In the genomic region with DNA sequence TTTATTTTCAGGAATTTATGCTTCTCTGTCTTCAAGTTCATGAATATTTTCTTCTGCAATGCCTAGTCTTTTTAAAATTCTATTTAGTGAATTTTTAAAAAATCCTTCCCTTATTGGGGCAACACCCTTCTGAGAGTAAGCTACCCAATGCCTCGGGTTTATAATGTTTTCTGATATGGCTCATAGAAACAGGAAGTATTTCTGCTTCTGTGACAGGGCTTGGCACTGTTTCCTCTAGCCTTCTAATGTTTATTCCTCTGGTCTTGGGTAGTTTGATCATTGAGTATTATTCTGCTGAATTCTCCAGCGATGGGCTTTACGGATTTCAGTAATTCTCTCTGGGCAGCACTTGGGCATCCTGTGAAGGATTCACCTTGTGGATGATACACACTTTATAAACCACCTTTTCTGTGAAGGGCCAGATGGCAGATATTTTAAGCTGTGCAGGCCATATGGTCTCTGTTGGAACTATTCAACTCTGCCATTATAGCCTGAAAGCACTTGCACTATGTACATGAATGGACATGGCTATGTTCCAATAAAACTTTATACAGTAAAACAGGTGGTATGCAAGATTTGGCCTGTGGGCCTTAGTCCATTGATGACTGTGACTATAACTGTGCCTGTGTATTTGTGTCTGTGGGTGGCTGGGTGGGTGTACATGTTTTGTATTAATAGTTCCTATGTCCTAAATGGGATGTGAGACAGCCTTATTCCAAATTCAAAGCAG, we compare ENCODE assay signal across 1 cellular context.
TF ChIP-seq lines count a peak whose summit lies in the region.

No MANE protein-coding gene starts in this region.

TF ChIP-seq in HepG2, 621 proteins besides CTCF, POLR2A, EP300 and RAD21:
- TF ChIP-seq ZNF841 (CRISPR knock-in tag; IDR thresholded peaks at IDR 0.05; ENCODE audit: borderline replicate concordance) = no peak
- TF ChIP-seq, protein P1, sequence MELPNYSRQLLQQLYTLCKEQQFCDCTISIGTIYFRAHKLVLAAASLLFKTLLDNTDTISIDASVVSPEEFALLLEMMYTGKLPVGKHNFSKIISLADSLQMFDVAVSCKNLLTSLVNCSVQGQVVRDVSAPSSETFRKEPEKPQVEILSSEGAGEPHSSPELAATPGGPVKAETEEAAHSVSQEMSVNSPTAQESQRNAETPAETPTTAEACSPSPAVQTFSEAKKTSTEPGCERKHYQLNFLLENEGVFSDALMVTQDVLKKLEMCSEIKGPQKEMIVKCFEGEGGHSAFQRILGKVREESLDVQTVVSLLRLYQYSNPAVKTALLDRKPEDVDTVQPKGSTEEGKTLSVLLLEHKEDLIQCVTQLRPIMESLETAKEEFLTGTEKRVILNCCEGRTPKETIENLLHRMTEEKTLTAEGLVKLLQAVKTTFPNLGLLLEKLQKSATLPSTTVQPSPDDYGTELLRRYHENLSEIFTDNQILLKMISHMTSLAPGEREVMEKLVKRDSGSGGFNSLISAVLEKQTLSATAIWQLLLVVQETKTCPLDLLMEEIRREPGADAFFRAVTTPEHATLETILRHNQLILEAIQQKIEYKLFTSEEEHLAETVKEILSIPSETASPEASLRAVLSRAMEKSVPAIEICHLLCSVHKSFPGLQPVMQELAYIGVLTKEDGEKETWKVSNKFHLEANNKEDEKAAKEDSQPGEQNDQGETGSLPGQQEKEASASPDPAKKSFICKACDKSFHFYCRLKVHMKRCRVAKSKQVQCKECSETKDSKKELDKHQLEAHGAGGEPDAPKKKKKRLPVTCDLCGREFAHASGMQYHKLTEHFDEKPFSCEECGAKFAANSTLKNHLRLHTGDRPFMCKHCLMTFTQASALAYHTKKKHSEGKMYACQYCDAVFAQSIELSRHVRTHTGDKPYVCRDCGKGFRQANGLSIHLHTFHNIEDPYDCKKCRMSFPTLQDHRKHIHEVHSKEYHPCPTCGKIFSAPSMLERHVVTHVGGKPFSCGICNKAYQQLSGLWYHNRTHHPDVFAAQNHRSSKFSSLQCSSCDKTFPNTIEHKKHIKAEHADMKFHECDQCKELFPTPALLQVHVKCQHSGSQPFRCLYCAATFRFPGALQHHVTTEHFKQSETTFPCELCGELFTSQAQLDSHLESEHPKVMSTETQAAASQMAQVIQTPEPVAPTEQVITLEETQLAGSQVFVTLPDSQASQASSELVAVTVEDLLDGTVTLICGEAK (IDR thresholded peaks at IDR 0.05) = no peak
- TF ChIP-seq, protein P1 (CRISPR knock-in tag; IDR thresholded peaks at IDR 0.05) = peak; percentile 74
